1 cellular context compared by ENCODE assay signal in the genomic region with DNA sequence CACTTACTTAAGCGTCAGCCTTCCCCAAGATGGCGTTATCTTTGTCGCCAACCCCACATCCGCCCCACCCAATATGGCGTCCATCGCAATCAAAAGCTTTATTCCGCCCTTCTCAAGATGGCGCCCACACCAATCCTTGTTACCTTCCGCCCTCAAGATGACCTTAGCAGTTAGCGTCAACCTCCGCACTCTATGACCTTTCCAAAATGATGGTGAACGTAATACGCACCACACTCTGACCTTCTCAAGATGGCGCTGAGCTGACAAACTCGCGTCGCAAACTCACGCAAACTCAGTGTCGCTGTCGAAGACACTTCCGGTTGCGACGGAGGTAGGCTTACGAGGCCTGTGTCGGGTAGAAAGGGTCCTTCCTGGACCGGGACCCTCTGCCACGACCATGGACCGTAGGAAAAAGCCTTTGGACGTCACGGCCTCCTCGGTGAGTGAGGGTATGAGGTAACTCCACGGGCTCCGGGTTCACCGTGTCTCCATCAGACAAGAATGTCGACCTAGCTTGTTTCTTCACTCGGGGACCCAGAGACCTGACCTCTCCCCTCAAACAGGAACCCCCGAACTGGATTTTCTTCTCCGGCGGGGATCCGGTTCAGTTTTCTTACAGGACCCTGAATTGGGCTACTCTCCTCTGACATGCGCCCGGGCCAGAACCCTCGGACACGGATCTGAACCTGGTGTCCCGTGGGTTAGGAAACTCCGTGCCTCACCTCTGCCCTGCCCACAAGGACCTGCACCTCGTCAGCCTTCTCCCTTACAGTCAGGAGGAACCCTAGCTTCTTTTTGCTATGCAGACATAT.
TF ChIP-seq lines count a peak whose summit lies in the region.

A gene (plus strand): TSS at position 323 of the 812 bp plus-strand sequence. CDS start 75 bp downstream, at position 398.

TF ChIP-seq in HepG2, 621 proteins besides CTCF, POLR2A, EP300 and RAD21 (continued from another document and continues in another):
- TF ChIP-seq, protein P1, sequence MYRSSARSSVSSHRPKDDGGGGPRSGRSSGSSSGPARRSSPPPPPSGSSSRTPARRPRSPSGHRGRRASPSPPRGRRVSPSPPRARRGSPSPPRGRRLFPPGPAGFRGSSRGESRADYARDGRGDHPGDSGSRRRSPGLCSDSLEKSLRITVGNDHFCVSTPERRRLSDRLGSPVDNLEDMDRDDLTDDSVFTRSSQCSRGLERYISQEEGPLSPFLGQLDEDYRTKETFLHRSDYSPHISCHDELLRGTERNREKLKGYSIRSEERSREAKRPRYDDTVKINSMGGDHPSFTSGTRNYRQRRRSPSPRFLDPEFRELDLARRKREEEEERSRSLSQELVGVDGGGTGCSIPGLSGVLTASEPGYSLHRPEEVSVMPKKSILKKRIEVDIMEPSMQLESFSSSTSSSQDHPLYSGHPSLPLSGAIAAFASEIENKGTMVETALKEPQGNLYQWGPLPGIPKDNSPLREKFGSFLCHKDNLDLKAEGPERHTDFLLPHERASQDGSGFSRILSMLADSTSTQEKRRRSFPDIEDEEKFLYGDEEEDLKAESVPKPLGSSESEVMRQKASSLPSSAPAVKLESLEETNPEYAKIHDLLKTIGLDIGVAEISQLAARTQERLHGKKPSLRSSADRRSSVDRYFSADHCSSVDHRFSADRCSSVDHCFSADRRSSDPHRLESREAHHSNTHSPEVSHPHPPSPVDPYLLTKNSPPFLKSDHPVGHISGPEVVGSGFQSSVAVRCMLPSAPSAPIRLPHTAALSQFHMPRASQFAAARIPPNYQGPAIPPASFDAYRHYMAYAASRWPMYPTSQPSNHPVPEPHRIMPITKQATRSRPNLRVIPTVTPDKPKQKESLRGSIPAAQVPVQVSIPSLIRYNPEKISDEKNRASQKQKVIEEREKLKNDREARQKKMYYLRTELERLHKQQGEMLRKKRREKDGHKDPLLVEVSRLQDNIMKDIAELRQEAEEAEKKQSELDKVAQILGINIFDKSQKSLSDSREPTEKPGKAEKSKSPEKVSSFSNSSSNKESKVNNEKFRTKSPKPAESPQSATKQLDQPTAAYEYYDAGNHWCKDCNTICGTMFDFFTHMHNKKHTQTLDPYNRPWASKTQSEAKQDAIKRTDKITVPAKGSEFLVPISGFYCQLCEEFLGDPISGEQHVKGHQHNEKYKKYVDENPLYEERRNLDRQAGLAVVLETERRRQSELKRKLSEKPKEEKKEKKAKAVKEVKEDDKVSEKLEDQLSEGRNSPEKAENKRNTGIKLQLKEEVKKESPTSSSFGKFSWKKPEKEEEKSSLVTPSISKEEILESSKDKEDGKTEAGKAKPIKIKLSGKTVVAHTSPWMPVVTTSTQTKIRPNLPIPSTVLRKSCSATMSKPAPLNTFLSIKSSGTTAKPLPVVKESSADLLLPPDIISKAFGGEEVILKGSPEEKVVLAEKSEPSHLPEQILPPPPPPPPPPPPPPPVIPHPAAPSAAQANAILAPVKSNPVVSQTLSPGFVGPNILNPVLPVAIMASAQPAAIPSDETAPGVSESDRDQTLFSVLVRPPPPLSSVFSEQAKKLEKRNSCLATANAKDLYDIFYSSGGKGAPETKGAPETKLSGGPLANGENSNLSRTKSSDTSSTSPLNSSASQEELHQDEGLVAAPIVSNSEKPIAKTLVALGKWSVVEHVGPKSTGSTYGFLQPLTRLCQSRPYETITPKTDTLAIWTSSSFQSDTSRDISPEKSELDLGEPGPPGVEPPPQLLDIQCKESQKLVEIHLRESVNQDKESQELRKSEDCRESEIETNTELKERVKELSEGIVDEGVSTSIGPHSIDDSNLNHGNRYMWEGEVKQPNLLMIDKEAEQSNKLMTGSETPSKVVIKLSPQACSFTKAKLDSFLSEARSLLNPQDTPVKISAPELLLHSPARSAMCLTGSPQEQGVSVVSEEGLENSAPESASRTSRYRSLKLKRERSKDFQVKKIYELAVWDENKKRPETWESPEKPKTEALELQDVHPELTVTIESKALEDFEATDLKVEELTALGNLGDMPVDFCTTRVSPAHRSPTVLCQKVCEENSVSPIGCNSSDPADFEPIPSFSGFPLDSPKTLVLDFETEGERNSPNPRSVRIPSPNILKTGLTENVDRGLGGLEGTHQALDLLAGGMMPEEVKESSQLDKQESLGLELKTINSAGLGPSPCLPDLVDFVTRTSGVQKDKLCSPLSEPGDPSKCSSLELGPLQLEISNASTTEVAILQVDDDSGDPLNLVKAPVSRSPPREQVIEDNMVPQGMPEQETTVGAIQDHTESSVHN (CRISPR knock-in tag; IDR thresholded peaks at IDR 0.05): peak; percentile 89; the same call in 1 of the 2 replicates
- TF ChIP-seq ZNF274 (CRISPR knock-in tag; IDR thresholded peaks at IDR 0.05) (peak; percentile 33; the same call in 1 of the 2 replicates), ZMAT3 (CRISPR knock-in tag; conservative IDR thresholded peaks at IDR 0.05) (peak; percentile 65; the same call in 1 of the 2 replicates), ZNF772 (CRISPR knock-in tag; IDR thresholded peaks at IDR 0.05) (peak; percentile 88), ZFYVE20 (CRISPR knock-in tag; IDR thresholded peaks at IDR 0.05; ENCODE audit: borderline replicate concordance, low read depth) (no peak), RORA (CRISPR knock-in tag; IDR thresholded peaks at IDR 0.05) (no peak), ZNF619 (CRISPR knock-in tag; IDR thresholded peaks at IDR 0.05) (peak; percentile 84; the same call in 1 of the 2 replicates), TSC22D2 (CRISPR knock-in tag; IDR thresholded peaks at IDR 0.05; ENCODE audit: borderline replicate concordance) (0 out of 2 replicates have a peak, but pooled peaks have one; percentile 6), PITX1 (CRISPR knock-in tag; IDR thresholded peaks at IDR 0.05) (peak; percentile 89; the same call in 1 of the 2 replicates), MBD4 (IDR thresholded peaks at IDR 0.05; ENCODE audit: borderline replicate concordance, low read length) (no peak), NFRKB (IDR thresholded peaks at IDR 0.05) (peak; percentile 86), ERF (CRISPR knock-in tag; IDR thresholded peaks at IDR 0.05) (peak; percentile 91), RARA (CRISPR knock-in tag; IDR thresholded peaks at IDR 0.05) (peak; percentile 89)
- TF ChIP-seq, protein P2, sequence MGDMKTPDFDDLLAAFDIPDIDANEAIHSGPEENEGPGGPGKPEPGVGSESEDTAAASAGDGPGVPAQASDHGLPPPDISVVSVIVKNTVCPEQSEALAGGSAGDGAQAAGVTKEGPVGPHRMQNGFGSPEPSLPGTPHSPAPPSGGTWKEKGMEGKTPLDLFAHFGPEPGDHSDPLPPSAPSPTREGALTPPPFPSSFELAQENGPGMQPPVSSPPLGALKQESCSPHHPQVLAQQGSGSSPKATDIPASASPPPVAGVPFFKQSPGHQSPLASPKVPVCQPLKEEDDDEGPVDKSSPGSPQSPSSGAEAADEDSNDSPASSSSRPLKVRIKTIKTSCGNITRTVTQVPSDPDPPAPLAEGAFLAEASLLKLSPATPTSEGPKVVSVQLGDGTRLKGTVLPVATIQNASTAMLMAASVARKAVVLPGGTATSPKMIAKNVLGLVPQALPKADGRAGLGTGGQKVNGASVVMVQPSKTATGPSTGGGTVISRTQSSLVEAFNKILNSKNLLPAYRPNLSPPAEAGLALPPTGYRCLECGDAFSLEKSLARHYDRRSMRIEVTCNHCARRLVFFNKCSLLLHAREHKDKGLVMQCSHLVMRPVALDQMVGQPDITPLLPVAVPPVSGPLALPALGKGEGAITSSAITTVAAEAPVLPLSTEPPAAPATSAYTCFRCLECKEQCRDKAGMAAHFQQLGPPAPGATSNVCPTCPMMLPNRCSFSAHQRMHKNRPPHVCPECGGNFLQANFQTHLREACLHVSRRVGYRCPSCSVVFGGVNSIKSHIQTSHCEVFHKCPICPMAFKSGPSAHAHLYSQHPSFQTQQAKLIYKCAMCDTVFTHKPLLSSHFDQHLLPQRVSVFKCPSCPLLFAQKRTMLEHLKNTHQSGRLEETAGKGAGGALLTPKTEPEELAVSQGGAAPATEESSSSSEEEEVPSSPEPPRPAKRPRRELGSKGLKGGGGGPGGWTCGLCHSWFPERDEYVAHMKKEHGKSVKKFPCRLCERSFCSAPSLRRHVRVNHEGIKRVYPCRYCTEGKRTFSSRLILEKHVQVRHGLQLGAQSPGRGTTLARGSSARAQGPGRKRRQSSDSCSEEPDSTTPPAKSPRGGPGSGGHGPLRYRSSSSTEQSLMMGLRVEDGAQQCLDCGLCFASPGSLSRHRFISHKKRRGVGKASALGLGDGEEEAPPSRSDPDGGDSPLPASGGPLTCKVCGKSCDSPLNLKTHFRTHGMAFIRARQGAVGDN (CRISPR knock-in tag; IDR thresholded peaks at IDR 0.05): peak; percentile 74
- TF ChIP-seq, protein P3, sequence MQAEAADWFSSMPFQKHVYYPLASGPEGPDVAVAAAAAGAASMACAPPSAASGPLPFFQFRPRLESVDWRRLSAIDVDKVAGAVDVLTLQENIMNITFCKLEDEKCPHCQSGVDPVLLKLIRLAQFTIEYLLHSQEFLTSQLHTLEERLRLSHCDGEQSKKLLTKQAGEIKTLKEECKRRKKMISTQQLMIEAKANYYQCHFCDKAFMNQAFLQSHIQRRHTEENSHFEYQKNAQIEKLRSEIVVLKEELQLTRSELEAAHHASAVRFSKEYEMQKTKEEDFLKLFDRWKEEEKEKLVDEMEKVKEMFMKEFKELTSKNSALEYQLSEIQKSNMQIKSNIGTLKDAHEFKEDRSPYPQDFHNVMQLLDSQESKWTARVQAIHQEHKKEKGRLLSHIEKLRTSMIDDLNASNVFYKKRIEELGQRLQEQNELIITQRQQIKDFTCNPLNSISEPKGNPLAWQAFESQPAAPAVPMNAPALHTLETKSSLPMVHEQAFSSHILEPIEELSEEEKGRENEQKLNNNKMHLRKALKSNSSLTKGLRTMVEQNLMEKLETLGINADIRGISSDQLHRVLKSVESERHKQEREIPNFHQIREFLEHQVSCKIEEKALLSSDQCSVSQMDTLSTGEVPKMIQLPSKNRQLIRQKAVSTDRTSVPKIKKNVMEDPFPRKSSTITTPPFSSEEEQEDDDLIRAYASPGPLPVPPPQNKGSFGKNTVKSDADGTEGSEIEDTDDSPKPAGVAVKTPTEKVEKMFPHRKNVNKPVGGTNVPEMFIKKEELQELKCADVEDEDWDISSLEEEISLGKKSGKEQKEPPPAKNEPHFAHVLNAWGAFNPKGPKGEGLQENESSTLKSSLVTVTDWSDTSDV (CRISPR knock-in tag; IDR thresholded peaks at IDR 0.05): no peak
- TF ChIP-seq, protein P4, sequence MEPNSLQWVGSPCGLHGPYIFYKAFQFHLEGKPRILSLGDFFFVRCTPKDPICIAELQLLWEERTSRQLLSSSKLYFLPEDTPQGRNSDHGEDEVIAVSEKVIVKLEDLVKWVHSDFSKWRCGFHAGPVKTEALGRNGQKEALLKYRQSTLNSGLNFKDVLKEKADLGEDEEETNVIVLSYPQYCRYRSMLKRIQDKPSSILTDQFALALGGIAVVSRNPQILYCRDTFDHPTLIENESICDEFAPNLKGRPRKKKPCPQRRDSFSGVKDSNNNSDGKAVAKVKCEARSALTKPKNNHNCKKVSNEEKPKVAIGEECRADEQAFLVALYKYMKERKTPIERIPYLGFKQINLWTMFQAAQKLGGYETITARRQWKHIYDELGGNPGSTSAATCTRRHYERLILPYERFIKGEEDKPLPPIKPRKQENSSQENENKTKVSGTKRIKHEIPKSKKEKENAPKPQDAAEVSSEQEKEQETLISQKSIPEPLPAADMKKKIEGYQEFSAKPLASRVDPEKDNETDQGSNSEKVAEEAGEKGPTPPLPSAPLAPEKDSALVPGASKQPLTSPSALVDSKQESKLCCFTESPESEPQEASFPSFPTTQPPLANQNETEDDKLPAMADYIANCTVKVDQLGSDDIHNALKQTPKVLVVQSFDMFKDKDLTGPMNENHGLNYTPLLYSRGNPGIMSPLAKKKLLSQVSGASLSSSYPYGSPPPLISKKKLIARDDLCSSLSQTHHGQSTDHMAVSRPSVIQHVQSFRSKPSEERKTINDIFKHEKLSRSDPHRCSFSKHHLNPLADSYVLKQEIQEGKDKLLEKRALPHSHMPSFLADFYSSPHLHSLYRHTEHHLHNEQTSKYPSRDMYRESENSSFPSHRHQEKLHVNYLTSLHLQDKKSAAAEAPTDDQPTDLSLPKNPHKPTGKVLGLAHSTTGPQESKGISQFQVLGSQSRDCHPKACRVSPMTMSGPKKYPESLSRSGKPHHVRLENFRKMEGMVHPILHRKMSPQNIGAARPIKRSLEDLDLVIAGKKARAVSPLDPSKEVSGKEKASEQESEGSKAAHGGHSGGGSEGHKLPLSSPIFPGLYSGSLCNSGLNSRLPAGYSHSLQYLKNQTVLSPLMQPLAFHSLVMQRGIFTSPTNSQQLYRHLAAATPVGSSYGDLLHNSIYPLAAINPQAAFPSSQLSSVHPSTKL (CRISPR knock-in tag; IDR thresholded peaks at IDR 0.05): 0 out of 2 replicates have a peak, but pooled peaks have one; percentile 20
- TF ChIP-seq, protein P5, sequence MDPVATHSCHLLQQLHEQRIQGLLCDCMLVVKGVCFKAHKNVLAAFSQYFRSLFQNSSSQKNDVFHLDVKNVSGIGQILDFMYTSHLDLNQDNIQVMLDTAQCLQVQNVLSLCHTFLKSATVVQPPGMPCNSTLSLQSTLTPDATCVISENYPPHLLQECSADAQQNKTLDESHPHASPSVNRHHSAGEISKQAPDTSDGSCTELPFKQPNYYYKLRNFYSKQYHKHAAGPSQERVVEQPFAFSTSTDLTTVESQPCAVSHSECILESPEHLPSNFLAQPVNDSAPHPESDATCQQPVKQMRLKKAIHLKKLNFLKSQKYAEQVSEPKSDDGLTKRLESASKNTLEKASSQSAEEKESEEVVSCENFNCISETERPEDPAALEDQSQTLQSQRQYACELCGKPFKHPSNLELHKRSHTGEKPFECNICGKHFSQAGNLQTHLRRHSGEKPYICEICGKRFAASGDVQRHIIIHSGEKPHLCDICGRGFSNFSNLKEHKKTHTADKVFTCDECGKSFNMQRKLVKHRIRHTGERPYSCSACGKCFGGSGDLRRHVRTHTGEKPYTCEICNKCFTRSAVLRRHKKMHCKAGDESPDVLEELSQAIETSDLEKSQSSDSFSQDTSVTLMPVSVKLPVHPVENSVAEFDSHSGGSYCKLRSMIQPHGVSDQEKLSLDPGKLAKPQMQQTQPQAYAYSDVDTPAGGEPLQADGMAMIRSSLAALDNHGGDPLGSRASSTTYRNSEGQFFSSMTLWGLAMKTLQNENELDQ (CRISPR knock-in tag; IDR thresholded peaks at IDR 0.05; ENCODE audit: borderline replicate concordance): no peak
- TF ChIP-seq, protein P6, sequence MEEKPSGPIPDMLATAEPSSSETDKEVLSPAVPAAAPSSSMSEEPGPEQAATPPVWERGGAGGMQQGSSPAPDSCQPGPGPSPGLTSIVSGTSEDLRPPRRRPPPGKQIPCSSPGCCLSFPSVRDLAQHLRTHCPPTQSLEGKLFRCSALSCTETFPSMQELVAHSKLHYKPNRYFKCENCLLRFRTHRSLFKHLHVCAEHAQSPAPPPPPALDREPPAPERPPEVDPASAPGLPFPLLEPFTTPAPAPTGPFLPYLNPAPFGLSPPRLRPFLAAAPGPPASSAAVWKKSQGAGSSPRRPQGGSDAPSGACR (CRISPR knock-in tag; IDR thresholded peaks at IDR 0.05): 0 out of 2 replicates have a peak, but pooled peaks have one; percentile 64
- TF ChIP-seq, protein P7, sequence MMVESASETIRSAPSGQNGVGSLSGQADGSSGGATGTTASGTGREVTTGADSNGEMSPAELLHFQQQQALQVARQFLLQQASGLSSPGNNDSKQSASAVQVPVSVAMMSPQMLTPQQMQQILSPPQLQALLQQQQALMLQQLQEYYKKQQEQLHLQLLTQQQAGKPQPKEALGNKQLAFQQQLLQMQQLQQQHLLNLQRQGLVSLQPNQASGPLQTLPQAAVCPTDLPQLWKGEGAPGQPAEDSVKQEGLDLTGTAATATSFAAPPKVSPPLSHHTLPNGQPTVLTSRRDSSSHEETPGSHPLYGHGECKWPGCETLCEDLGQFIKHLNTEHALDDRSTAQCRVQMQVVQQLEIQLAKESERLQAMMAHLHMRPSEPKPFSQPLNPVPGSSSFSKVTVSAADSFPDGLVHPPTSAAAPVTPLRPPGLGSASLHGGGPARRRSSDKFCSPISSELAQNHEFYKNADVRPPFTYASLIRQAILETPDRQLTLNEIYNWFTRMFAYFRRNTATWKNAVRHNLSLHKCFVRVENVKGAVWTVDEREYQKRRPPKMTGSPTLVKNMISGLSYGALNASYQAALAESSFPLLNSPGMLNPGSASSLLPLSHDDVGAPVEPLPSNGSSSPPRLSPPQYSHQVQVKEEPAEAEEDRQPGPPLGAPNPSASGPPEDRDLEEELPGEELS (CRISPR knock-in tag; IDR thresholded peaks at IDR 0.05): peak; percentile 69
